Comparison of ENCODE assay signal across 2 cellular contexts in genomic region chr10:129344506-129344905, GRCh38.
TF ChIP-seq lines count a peak whose summit lies in the region.

No MANE protein-coding gene starts in this region.

TF ChIP-seq in GM23338, 12 proteins besides CTCF, POLR2A, EP300 and RAD21 (continued from another document):
- no peak for TF ChIP-seq ZNF462 (CRISPR knock-in tag; IDR thresholded peaks at IDR 0.05)
- TF ChIP-seq STAT1 (IDR thresholded peaks at IDR 0.05; ENCODE audit: unreplicated experiment) = no peak
- no peak for TF ChIP-seq JUNB (IDR thresholded peaks at IDR 0.05; ENCODE audit: unreplicated experiment)
- no peak for TF ChIP-seq ETS1 (IDR thresholded peaks at IDR 0.05)
- TF ChIP-seq CREB1 (CRISPR knock-in tag; IDR thresholded peaks at IDR 0.05; ENCODE audit: low read depth) = no peak
- no peak for TF ChIP-seq REST (IDR thresholded peaks at IDR 0.05; ENCODE audit: unreplicated experiment)
- no peak for TF ChIP-seq NANOG (IDR thresholded peaks at IDR 0.05; ENCODE audit: borderline replicate concordance)

TF ChIP-seq in WTC11, 78 proteins besides CTCF, POLR2A, EP300 and RAD21 (continued from another document):
- TF ChIP-seq HMGXB4 (CRISPR knock-in tag; IDR thresholded peaks at IDR 0.05) (no peak), NFE2L1 (CRISPR knock-in tag; IDR thresholded peaks at IDR 0.05) (no peak)
